ENCODE assay signal across 8 cellular contexts in the genomic region with DNA sequence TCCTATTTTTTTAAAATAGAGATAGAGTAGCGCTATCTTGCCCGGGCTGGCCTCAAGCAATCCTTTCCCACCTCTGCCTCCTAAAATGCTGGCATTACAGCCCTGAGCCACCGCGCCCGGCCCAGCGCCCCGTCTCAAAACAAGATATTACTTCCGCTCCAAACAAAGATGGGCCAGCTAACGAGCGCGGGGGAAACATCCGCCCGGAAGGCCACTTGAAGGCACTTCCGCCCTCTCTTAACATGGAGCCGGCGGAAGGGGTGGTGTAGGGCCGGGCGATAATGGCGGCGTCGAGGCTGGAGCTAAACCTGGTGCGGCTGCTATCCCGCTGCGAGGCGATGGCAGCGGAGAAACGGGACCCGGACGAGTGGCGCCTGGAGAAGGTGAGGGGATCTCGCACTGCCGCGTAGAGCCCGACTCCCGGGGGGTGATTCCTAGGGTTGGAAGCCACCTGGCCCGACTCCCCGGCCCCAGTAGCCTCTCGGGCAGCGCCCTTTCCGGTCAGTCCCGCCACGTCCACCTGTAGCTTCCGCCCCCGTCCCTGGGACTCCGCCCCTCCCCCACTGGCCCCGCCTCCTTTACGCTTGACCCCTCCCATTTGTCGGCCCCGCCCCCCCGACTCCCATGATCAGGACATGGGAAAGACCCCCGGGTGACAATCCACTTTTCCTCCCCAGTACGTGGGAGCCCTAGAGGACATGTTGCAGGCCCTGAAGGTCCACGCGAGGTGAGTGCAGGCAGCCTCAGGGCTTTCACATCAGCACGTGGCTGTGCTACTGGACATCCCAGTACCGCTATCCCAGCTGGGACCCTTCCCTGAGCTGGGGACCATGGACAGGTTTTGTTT. TPM values are rescaled to one million over a fixed set of nuclear protein-coding genes. Genes with fewer than 3 reads are reported as not detected.
DNase-seq lines count a peak whose midpoint lies in the region; ATAC-seq and TF ChIP-seq lines count a peak whose summit lies in the region.

A gene with protein sequence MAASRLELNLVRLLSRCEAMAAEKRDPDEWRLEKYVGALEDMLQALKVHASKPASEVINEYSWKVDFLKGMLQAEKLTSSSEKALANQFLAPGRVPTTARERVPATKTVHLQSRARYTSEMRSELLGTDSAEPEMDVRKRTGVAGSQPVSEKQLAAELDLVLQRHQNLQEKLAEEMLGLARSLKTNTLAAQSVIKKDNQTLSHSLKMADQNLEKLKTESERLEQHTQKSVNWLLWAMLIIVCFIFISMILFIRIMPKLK (plus strand): TSS at position 233 of the 847 bp plus-strand sequence. CDS start 49 bp downstream, at position 282.

- peak; percentile 96 for DNase-seq in A673 (ENCODE audit: low spot score)
- peak; percentile 91 for DNase-seq in NCI-H510A (lab: John Stamatoyannopoulos, UW)
- peak; percentile 69 to 81 for DNase-seq in activated CD4-positive, alpha-beta T cell treated with anti-CD3 and anti-CD28 coated beads for 24 hours (ENCODE audit: low read depth in 2 of 2)
- DNase-seq in chondrocyte (ENCODE audit: low spot score), result no peak
- DNase-seq in kidney epithelial cell (ENCODE audit: low read depth), result peak; percentile 67
- peak; percentile 78 to 80 for DNase-seq in stimulated activated CD4-positive, alpha-beta T cell treated with anti-CD3 and anti-CD28 coated beads, Interleukin-15, amount 100 ng/mL, for 48 hours (ENCODE audit: low read depth in 2 of 2)

- no peaks in the 10 kb centered on the region for H3K27me3 ChIP-seq in A673 (replicated peaks; ENCODE audit: insufficient read depth, low read depth, low read length, poor library complexity)
- H3K27me3 ChIP-seq in kidney epithelial cell (ENCODE audit: control insufficient read depth, insufficient read depth, low read length), result no peaks in the 10 kb centered on the region

- H3K4me1 Mint-ChIP-seq in chondrocyte (ENCODE audit: low read depth), result peaks cover 27% of the 10 kb centered on the region

- H3K4me3 Mint-ChIP-seq in chondrocyte (ENCODE audit: unreplicated experiment), result peak within 1 kb of the TSS; percentile 82

- peaks cover 21% of the 10 kb centered on the region for H3K36me3 Mint-ChIP-seq in chondrocyte (ENCODE audit: low read depth)

- no peaks in the 10 kb centered on the region for H3K27me3 Mint-ChIP-seq in chondrocyte (ENCODE audit: low read depth)

- peaks cover 17% of the 10 kb centered on the region for H3K36me3 ChIP-seq in A673 (ENCODE audit: insufficient read depth, low read length, poor library complexity, severe bottlenecking)
- peaks cover 4% of the 10 kb centered on the region for H3K36me3 ChIP-seq in kidney epithelial cell (ENCODE audit: control insufficient read depth, insufficient read depth, low read length)

- CTCF ChIA-PET in A673 (lab: Charles Lee), result no interaction called here

- POLR2A ChIA-PET in A673 (lab: Charles Lee; ENCODE audit: low non-redundant PET), result no interaction called here

- TF ChIP-seq CTCF in A673 (conservative IDR thresholded peaks at IDR 0.05; ENCODE audit: low read depth, low read length), result no peak
- no peak for TF ChIP-seq CTCF in chondrocyte (IDR thresholded peaks at IDR 0.05)
- TF ChIP-seq CTCF in kidney epithelial cell (IDR thresholded peaks at IDR 0.05; ENCODE audit: insufficient read depth, low read length, poor library complexity, severe bottlenecking), result no peak

- peaks cover 13% of the 10 kb centered on the region for H3K4me1 ChIP-seq in A673 (ENCODE audit: insufficient read depth, low read length, poor library complexity, severe bottlenecking)

- H3K27ac ChIP-seq in A673 (ENCODE audit: low read depth, low read length, poor library complexity, severe bottlenecking), result peak within 1 kb of the TSS; percentile 96

- BruUV-seq in A673 (replicated peaks; lab: Mats Ljungman, UMichigan), result no TSS peak

- no peaks in the 10 kb centered on the region for H3K9me3 ChIP-seq in A673 (ENCODE audit: low read depth, low read length, poor library complexity, severe bottlenecking)

- intact Hi-C loops in A673 (cut with micrococcal nuclease; ENCODE audit: unreplicated experiment), result no loop called here

- H3K4me3 ChIP-seq in A673 (ENCODE audit: low read depth, low read length, poor library complexity, severe bottlenecking), result peak within 1 kb of the TSS; percentile 66
- H3K4me3 ChIP-seq in kidney epithelial cell (ENCODE audit: low read depth, low read length), result peak within 1 kb of the TSS; percentile 83

- H3K9me3 Mint-ChIP-seq in chondrocyte (ENCODE audit: low read depth), result no peaks in the 10 kb centered on the region

- peak; percentile 68 for ATAC-seq in GM18870 (IDR thresholded peaks at IDR 0.05; ENCODE audit: unreplicated experiment)
- ATAC-seq in HG03342 (IDR thresholded peaks at IDR 0.05; ENCODE audit: unreplicated experiment), result peak; percentile 76

- H3K27ac Mint-ChIP-seq in chondrocyte (ENCODE audit: unreplicated experiment), result peak within 1 kb of the TSS; percentile 97

RNA-seq across cellular contexts. Expression of the gene that starts here (rescaled TPM):
- 32.1 and 33.2 TPM in 2 replicates for total RNA-seq in A673 (2021)
- 27.3 to 31.7 TPM (median 29.9 TPM) in 3 replicates for total RNA-seq in chondrocyte
- total RNA-seq in kidney epithelial cell, result 14.9 and 17.0 TPM in 2 replicates
